In the genomic region with DNA sequence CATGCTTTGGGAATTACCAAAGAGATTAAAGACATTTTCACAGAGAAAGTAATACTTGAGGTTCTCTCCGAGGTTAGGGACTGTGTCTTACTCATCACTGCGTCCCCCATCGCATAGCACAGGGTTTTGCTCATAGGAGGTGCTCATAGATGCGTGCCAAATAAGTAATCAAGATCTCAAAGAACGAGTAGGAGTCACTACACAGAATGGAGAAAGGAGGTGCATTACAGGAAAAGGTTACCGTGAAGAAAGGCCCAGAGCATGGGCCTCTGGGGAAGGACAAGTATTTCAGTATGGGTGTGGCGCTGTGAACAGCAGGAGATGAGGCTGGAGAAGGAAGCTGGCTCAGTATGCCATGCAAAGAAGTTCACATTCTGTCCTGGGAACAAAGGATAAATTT, we compare ENCODE assay signal across 1 cellular context.
TF ChIP-seq lines count a peak whose summit lies in the region.

No MANE protein-coding gene starts in this region.

TF ChIP-seq in SK-N-SH treated with all-trans-retinoic acid at 6 μM for 48 hours, 23 proteins besides CTCF, POLR2A, EP300 and RAD21 (continued from another document):
- TF ChIP-seq, protein P1, sequence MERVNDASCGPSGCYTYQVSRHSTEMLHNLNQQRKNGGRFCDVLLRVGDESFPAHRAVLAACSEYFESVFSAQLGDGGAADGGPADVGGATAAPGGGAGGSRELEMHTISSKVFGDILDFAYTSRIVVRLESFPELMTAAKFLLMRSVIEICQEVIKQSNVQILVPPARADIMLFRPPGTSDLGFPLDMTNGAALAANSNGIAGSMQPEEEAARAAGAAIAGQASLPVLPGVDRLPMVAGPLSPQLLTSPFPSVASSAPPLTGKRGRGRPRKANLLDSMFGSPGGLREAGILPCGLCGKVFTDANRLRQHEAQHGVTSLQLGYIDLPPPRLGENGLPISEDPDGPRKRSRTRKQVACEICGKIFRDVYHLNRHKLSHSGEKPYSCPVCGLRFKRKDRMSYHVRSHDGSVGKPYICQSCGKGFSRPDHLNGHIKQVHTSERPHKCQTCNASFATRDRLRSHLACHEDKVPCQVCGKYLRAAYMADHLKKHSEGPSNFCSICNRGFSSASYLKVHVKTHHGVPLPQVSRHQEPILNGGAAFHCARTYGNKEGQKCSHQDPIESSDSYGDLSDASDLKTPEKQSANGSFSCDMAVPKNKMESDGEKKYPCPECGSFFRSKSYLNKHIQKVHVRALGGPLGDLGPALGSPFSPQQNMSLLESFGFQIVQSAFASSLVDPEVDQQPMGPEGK (CRISPR knock-in tag; IDR thresholded peaks at IDR 0.05; ENCODE audit: borderline replicate concordance) = no peak
